In the genomic region with DNA sequence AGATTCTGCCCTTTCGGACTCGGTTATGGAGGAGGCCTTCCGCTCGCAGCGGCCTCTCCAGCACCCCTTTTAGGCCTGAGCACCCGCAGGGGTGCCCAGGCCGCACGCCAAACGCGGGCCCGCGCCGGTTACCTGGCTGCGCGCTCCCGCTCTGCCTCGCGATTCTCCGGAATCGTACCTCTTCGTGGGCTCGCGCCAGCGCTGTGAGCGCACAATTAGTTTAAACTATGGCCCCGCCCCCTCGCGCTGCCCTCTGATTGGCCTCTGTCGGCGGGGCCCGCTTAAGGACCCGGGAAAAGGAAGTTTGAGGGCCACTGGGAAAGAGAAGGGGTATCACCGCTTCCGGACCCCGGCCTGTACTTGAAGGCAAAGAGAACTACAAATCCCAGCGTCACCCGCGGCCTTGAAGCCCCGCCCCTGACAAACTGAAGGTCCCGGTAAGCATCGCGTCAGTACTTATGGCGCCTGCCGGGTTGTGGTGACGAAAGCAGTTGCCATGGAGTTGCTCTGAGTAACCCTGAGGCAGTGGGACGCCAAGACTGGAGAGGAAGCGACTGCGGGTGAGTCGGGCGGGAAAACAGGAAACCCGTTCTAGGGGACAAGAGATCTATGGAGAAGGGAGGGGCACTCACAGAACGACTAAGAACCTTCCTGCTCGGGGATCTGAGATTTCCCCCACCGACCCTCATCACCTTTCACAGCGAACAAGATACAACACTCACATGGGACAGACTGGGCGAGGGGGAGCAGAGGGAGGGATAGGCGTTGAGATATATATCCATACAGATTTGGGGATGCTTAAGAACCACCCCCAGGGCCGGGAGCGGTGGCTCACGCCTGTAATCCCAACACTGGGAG, we compare ENCODE assay signal across 1 cellular context.
TF ChIP-seq lines count a peak whose summit lies in the region.

Gene LRRC51 (plus strand): TSS at position 525 of the 858 bp plus-strand sequence. CDS start 8,234 bp downstream, outside the sequence.
A gene with protein sequence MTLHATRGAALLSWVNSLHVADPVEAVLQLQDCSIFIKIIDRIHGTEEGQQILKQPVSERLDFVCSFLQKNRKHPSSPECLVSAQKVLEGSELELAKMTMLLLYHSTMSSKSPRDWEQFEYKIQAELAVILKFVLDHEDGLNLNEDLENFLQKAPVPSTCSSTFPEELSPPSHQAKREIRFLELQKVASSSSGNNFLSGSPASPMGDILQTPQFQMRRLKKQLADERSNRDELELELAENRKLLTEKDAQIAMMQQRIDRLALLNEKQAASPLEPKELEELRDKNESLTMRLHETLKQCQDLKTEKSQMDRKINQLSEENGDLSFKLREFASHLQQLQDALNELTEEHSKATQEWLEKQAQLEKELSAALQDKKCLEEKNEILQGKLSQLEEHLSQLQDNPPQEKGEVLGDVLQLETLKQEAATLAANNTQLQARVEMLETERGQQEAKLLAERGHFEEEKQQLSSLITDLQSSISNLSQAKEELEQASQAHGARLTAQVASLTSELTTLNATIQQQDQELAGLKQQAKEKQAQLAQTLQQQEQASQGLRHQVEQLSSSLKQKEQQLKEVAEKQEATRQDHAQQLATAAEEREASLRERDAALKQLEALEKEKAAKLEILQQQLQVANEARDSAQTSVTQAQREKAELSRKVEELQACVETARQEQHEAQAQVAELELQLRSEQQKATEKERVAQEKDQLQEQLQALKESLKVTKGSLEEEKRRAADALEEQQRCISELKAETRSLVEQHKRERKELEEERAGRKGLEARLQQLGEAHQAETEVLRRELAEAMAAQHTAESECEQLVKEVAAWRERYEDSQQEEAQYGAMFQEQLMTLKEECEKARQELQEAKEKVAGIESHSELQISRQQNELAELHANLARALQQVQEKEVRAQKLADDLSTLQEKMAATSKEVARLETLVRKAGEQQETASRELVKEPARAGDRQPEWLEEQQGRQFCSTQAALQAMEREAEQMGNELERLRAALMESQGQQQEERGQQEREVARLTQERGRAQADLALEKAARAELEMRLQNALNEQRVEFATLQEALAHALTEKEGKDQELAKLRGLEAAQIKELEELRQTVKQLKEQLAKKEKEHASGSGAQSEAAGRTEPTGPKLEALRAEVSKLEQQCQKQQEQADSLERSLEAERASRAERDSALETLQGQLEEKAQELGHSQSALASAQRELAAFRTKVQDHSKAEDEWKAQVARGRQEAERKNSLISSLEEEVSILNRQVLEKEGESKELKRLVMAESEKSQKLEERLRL (N-terminal part only) (minus strand): TSS at position 217 of the 858 bp plus-strand sequence. CDS start 44,599 bp downstream, outside the sequence.

TF ChIP-seq in HepG2, 621 proteins besides CTCF, POLR2A, EP300 and RAD21 (continued from another document and continues in another):
- TF ChIP-seq FOXM1 (CRISPR knock-in tag; IDR thresholded peaks at IDR 0.05) (no peak), CBFB (CRISPR knock-in tag; IDR thresholded peaks at IDR 0.05) (no peak), ATF2 (CRISPR knock-in tag; IDR thresholded peaks at IDR 0.05) (peak; percentile 49), KAT8 (CRISPR knock-in tag; IDR thresholded peaks at IDR 0.05) (peak; percentile 88), NFYB (CRISPR knock-in tag; IDR thresholded peaks at IDR 0.05) (peak; percentile 92), FOXO1 (CRISPR knock-in tag; IDR thresholded peaks at IDR 0.05) (no peak; the same call in 1 of the 2 replicates), ATF7-NPFF (CRISPR knock-in tag; IDR thresholded peaks at IDR 0.05; ENCODE audit: low read depth) (no peak; the same call in 1 of the 2 replicates), ZNF234 (CRISPR knock-in tag; conservative IDR thresholded peaks at IDR 0.05) (no peak), PRPF4 (IDR thresholded peaks at IDR 0.05; ENCODE audit: low read depth, low read length, poor library complexity, severe bottlenecking) (no peak), RARG (CRISPR knock-in tag; IDR thresholded peaks at IDR 0.05; ENCODE audit: low read depth) (no peak), GZF1 (CRISPR knock-in tag; IDR thresholded peaks at IDR 0.05) (no peak; the same call in 1 of the 2 replicates), TBX2 (CRISPR knock-in tag; IDR thresholded peaks at IDR 0.05; ENCODE audit: borderline replicate concordance) (peak; percentile 71), HDAC2 (CRISPR knock-in tag; IDR thresholded peaks at IDR 0.05) (peak; percentile 31; the same call in 1 of the 2 replicates), ZNF235 (CRISPR knock-in tag; IDR thresholded peaks at IDR 0.05; ENCODE audit: borderline replicate concordance) (no peak), ZSCAN12 (CRISPR knock-in tag; IDR thresholded peaks at IDR 0.05) (no peak), ZFAT (CRISPR knock-in tag; conservative IDR thresholded peaks at IDR 0.05) (no peak), ZMAT3 (CRISPR knock-in tag; conservative IDR thresholded peaks at IDR 0.05) (no peak), ZNF672 (CRISPR knock-in tag; IDR thresholded peaks at IDR 0.05) (no peak), ZNF740 (CRISPR knock-in tag; IDR thresholded peaks at IDR 0.05) (peak; percentile 72), U2AF1 (optimal IDR thresholded peaks at IDR 0.05; ENCODE audit: low read depth, low read length) (no peak), ZNF660 (CRISPR knock-in tag; IDR thresholded peaks at IDR 0.05; ENCODE audit: borderline replicate concordance, low read depth) (no peak), IKZF4 (CRISPR knock-in tag; IDR thresholded peaks at IDR 0.05; ENCODE audit: borderline replicate concordance, low read depth, not compliant biosample characterization) (no peak), CREM (IDR thresholded peaks at IDR 0.05) (peak; percentile 98), CREM (CRISPR knock-in tag; IDR thresholded peaks at IDR 0.05) (peak; percentile 57; the same call in 1 of the 2 replicates)
- TF ChIP-seq, protein P1, sequence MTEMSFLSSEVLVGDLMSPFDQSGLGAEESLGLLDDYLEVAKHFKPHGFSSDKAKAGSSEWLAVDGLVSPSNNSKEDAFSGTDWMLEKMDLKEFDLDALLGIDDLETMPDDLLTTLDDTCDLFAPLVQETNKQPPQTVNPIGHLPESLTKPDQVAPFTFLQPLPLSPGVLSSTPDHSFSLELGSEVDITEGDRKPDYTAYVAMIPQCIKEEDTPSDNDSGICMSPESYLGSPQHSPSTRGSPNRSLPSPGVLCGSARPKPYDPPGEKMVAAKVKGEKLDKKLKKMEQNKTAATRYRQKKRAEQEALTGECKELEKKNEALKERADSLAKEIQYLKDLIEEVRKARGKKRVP (CRISPR knock-in tag; IDR thresholded peaks at IDR 0.05): peak in 1 of 2 experiments; percentile 41; a peak in 1 of 4 replicates
- TF ChIP-seq, protein P2, sequence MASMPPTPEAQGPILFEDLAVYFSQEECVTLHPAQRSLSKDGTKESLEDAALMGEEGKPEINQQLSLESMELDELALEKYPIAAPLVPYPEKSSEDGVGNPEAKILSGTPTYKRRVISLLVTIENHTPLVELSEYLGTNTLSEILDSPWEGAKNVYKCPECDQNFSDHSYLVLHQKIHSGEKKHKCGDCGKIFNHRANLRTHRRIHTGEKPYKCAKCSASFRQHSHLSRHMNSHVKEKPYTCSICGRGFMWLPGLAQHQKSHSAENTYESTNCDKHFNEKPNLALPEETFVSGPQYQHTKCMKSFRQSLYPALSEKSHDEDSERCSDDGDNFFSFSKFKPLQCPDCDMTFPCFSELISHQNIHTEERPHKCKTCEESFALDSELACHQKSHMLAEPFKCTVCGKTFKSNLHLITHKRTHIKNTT (CRISPR knock-in tag; IDR thresholded peaks at IDR 0.05): no peak
- TF ChIP-seq, protein P3, sequence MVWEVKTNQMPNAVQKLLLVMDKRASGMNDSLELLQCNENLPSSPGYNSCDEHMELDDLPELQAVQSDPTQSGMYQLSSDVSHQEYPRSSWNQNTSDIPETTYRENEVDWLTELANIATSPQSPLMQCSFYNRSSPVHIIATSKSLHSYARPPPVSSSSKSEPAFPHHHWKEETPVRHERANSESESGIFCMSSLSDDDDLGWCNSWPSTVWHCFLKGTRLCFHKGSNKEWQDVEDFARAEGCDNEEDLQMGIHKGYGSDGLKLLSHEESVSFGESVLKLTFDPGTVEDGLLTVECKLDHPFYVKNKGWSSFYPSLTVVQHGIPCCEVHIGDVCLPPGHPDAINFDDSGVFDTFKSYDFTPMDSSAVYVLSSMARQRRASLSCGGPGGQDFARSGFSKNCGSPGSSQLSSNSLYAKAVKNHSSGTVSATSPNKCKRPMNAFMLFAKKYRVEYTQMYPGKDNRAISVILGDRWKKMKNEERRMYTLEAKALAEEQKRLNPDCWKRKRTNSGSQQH (CRISPR knock-in tag; IDR thresholded peaks at IDR 0.05; ENCODE audit: low read depth): peak; percentile 70
- TF ChIP-seq, protein P4, sequence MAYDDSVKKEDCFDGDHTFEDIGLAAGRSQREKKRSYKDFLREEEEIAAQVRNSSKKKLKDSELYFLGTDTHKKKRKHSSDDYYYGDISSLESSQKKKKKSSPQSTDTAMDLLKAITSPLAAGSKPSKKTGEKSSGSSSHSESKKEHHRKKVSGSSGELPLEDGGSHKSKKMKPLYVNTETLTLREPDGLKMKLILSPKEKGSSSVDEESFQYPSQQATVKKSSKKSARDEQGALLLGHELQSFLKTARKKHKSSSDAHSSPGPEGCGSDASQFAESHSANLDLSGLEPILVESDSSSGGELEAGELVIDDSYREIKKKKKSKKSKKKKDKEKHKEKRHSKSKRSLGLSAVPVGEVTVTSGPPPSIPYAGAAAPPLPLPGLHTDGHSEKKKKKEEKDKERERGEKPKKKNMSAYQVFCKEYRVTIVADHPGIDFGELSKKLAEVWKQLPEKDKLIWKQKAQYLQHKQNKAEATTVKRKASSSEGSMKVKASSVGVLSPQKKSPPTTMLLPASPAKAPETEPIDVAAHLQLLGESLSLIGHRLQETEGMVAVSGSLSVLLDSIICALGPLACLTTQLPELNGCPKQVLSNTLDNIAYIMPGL (CRISPR knock-in tag; IDR thresholded peaks at IDR 0.05; ENCODE audit: borderline replicate concordance in 1 of 2, low read depth in 1 of 2): peak; percentile 33 to 67; a peak in 2 of 4 replicates
- TF ChIP-seq, protein P5, sequence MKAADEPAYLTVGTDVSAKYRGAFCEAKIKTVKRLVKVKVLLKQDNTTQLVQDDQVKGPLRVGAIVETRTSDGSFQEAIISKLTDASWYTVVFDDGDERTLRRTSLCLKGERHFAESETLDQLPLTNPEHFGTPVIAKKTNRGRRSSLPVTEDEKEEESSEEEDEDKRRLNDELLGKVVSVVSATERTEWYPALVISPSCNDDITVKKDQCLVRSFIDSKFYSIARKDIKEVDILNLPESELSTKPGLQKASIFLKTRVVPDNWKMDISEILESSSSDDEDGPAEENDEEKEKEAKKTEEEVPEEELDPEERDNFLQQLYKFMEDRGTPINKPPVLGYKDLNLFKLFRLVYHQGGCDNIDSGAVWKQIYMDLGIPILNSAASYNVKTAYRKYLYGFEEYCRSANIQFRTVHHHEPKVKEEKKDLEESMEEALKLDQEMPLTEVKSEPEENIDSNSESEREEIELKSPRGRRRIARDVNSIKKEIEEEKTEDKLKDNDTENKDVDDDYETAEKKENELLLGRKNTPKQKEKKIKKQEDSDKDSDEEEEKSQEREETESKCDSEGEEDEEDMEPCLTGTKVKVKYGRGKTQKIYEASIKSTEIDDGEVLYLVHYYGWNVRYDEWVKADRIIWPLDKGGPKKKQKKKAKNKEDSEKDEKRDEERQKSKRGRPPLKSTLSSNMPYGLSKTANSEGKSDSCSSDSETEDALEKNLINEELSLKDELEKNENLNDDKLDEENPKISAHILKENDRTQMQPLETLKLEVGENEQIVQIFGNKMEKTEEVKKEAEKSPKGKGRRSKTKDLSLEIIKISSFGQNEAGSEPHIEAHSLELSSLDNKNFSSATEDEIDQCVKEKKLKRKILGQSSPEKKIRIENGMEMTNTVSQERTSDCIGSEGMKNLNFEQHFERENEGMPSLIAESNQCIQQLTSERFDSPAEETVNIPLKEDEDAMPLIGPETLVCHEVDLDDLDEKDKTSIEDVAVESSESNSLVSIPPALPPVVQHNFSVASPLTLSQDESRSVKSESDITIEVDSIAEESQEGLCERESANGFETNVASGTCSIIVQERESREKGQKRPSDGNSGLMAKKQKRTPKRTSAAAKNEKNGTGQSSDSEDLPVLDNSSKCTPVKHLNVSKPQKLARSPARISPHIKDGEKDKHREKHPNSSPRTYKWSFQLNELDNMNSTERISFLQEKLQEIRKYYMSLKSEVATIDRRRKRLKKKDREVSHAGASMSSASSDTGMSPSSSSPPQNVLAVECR (CRISPR knock-in tag; IDR thresholded peaks at IDR 0.05; ENCODE audit: borderline replicate concordance): peak; percentile 86
- TF ChIP-seq, protein P6, sequence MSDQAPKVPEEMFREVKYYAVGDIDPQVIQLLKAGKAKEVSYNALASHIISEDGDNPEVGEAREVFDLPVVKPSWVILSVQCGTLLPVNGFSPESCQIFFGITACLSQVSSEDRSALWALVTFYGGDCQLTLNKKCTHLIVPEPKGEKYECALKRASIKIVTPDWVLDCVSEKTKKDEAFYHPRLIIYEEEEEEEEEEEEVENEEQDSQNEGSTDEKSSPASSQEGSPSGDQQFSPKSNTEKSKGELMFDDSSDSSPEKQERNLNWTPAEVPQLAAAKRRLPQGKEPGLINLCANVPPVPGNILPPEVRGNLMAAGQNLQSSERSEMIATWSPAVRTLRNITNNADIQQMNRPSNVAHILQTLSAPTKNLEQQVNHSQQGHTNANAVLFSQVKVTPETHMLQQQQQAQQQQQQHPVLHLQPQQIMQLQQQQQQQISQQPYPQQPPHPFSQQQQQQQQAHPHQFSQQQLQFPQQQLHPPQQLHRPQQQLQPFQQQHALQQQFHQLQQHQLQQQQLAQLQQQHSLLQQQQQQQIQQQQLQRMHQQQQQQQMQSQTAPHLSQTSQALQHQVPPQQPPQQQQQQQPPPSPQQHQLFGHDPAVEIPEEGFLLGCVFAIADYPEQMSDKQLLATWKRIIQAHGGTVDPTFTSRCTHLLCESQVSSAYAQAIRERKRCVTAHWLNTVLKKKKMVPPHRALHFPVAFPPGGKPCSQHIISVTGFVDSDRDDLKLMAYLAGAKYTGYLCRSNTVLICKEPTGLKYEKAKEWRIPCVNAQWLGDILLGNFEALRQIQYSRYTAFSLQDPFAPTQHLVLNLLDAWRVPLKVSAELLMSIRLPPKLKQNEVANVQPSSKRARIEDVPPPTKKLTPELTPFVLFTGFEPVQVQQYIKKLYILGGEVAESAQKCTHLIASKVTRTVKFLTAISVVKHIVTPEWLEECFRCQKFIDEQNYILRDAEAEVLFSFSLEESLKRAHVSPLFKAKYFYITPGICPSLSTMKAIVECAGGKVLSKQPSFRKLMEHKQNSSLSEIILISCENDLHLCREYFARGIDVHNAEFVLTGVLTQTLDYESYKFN (CRISPR knock-in tag; conservative IDR thresholded peaks at IDR 0.05): peak; percentile 56
- TF ChIP-seq, protein P7, sequence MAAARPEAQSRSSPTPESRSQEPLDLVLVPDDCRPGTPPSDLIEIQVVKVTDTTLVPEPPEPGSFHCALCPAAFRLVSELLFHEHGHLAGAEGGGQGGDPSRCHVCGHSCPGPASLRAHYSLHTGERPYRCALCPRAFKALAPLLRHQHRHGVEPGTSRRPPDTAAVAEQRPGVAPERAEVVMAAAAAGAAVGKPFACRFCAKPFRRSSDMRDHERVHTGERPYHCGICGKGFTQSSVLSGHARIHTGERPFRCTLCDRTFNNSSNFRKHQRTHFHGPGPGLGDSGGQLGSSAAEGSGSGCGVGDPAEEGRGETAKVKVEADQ (CRISPR knock-in tag; IDR thresholded peaks at IDR 0.05; ENCODE audit: borderline replicate concordance): no peak
